In genomic region chr14:37874429-37875109, GRCh38 we compare ENCODE assay signal across 8 cellular contexts.
DNase-seq lines count a peak whose midpoint lies in the region; ATAC-seq and TF ChIP-seq lines count a peak whose summit lies in the region.

No MANE protein-coding gene starts in this region.

- no peak overlapping the region for H3K4me3 Mint-ChIP-seq in natural killer cell
- H3K4me3 Mint-ChIP-seq in stimulated activated effector memory CD8-positive, alpha-beta T cell treated with anti-CD3 and anti-CD28 coated beads, Interleukin-12 subunit alpha, Interleukin-12 subunit beta, amount 100 ng/mL, for 72 hours: no peak overlapping the region

- H3K27me3 Mint-ChIP-seq in natural killer cell (ENCODE audit: low read depth in 2 of 2): peaks cover 16 to 19% of the 10 kb centered on the region in 2 donors

- DNase-seq in D341Med (ENCODE audit: low spot score) (peak; percentile 83), HL-60 (ENCODE audit: low read depth in 1 of 2, low spot score in 1 of 2) (peak; percentile 37 to 68), NOMO-1 treated with DMSO at 0.1 percent for 48 hours (lab: John Stamatoyannopoulos, UW; ENCODE audit: unreplicated experiment) (peak; percentile 49), epithelial cell of proximal tubule (ENCODE audit: low read depth) (peak; percentile 12), natural killer cell (peak; percentile 65)
- DNase-seq in activated CD8-positive, alpha-beta memory T cell treated with anti-CD3 and anti-CD28 coated beads for 48 hours (ENCODE audit: low read depth in 2 of 3, low spot score in 2 of 3): peak; percentile 18 to 86 (median 78)
- DNase-seq in stimulated activated effector memory CD8-positive, alpha-beta T cell treated with anti-CD3 and anti-CD28 coated beads, Interleukin-12 subunit alpha, Interleukin-12 subunit beta, amount 100 ng/mL, for 72 hours (ENCODE audit: low spot score in 2 of 2): peak; percentile 64 to 88

- H3K27ac ChIP-seq in HL-60 (replicated peaks): no peak overlapping the region

- H3K27ac Mint-ChIP-seq in natural killer cell: no peak overlapping the region
- no peak overlapping the region for H3K27ac Mint-ChIP-seq in stimulated activated effector memory CD8-positive, alpha-beta T cell treated with anti-CD3 and anti-CD28 coated beads, Interleukin-12 subunit alpha, Interleukin-12 subunit beta, amount 100 ng/mL, for 72 hours

- TF ChIP-seq CTCF in HL-60 (IDR thresholded peaks at IDR 0.05; ENCODE audit: insufficient read depth, low read length): peak; percentile 66
- TF ChIP-seq CTCF in epithelial cell of proximal tubule (conservative IDR thresholded peaks at IDR 0.05; ENCODE audit: low read depth, low read length): peak; percentile 93
- peak; percentile 62 for TF ChIP-seq CTCF in natural killer cell (IDR thresholded peaks at IDR 0.05)

- peaks cover 8 to 9% of the 10 kb centered on the region in 2 donors for H3K4me1 Mint-ChIP-seq in natural killer cell
- peaks cover 7% of the 10 kb centered on the region for H3K4me1 Mint-ChIP-seq in stimulated activated effector memory CD8-positive, alpha-beta T cell treated with anti-CD3 and anti-CD28 coated beads, Interleukin-12 subunit alpha, Interleukin-12 subunit beta, amount 100 ng/mL, for 72 hours

- H3K4me3 ChIP-seq in HL-60 (replicated peaks; ENCODE audit: insufficient read depth, low read length) (no peak overlapping the region), epithelial cell of proximal tubule (ENCODE audit: low read depth, low read length) (no peak overlapping the region)

- no peaks in the 10 kb centered on the region for H3K36me3 Mint-ChIP-seq in natural killer cell
- H3K36me3 Mint-ChIP-seq in stimulated activated effector memory CD8-positive, alpha-beta T cell treated with anti-CD3 and anti-CD28 coated beads, Interleukin-12 subunit alpha, Interleukin-12 subunit beta, amount 100 ng/mL, for 72 hours: no peaks in the 10 kb centered on the region

- no peaks in the 10 kb centered on the region for H3K27me3 ChIP-seq in HL-60 (ENCODE audit: insufficient read depth, poor library complexity, severe bottlenecking)

- no peaks in the 10 kb centered on the region for H3K9me3 Mint-ChIP-seq in natural killer cell
- H3K9me3 Mint-ChIP-seq in stimulated activated effector memory CD8-positive, alpha-beta T cell treated with anti-CD3 and anti-CD28 coated beads, Interleukin-12 subunit alpha, Interleukin-12 subunit beta, amount 100 ng/mL, for 72 hours: peaks cover 6% of the 10 kb centered on the region

- ATAC-seq in GM21360 (IDR thresholded peaks at IDR 0.05; ENCODE audit: unreplicated experiment): peak; percentile 96
- peak; percentile 87 to 95 (median 88) for ATAC-seq in natural killer cell
- peak; percentile 74 for ATAC-seq in stimulated activated effector memory CD8-positive, alpha-beta T cell treated with anti-CD3 and anti-CD28 coated beads, Interleukin-12 subunit alpha, Interleukin-12 subunit beta, amount 100 ng/mL, for 72 hours

- intact Hi-C loops in natural killer cell (cut with micrococcal nuclease): loop anchor here (5.0 kb wide), 1 partner anchor 642 kb away; no protein-coding TSS in a partner anchor

Comparison
In these comparisons a context has a peak if more than half of its experiments do, and no peak if none do; other contexts are left out.
1. DNase-seq: peak in every context shown above with its lines; median percentile 83 in D341Med; 78 in activated CD8-positive, alpha-beta memory T cell treated with anti-CD3 and anti-CD28 coated beads for 48 hours; 76 in stimulated activated effector memory CD8-positive, alpha-beta T cell treated with anti-CD3 and anti-CD28 coated beads, Interleukin-12 subunit alpha, Interleukin-12 subunit beta, amount 100 ng/mL, for 72 hours; 65 in natural killer cell; 52 in HL-60; 49 in NOMO-1 treated with DMSO at 0.1 percent for 48 hours; 12 in epithelial cell of proximal tubule.